ENCODE assay signal across 22 cellular contexts in the genomic region with DNA sequence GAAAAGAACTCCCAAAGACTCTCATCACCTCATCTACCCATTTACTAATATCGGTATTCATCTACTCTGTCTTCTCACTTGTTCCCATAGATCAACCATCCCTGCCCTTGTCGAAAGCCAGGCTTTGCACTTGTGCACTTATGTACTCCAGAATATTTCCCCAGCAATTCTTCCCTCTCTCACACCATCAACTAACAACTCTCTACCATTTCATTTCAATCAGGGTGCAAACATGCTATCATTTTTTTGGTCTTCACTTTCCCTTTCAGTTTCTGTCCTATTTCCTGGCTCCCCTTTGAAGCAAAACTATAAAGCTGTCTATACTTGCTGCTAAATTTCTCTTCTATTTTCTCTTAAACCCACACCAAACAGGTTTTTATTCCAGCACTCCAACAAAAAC. TPM values are rescaled to one million over a fixed set of nuclear protein-coding genes. Genes with fewer than 3 reads are reported as not detected.
"Had no signal": no experiment of that assay in that cellular context is flagged by ENCODE, and none has a peak within 500 bp of the region (broad histone marks: within the 10 kb centered on the region; RNA-seq: fewer than 3 reads in every experiment).

No MANE protein-coding gene starts in this region.

- H3K27ac ChIP-seq: stomach had no signal

- H3K9me3 Mint-ChIP-seq: activated T-helper 17 cell treated with anti-CD3 and anti-CD28 coated beads, Interleukin-2, amount 50 U/mL, for 72 hours; brain; nephron progenitor cell; type B pancreatic cell had no signal

- H3K27me3 ChIP-seq: stomach had no signal

- H3K9me3 ChIP-seq: stomach had no signal

- H3K27ac Mint-ChIP-seq: activated T-helper 17 cell treated with anti-CD3 and anti-CD28 coated beads, Interleukin-2, amount 50 U/mL, for 72 hours; brain; nephron progenitor cell; type B pancreatic cell had no signal

- H3K4me1 Mint-ChIP-seq: brain had no signal

- H3K36me3 Mint-ChIP-seq: brain, type B pancreatic cell had no signal

- FAIRE-seq: colon, endometrium, kidney had no signal

- H3K4me3 Mint-ChIP-seq: activated T-helper 17 cell treated with anti-CD3 and anti-CD28 coated beads, Interleukin-2, amount 50 U/mL, for 72 hours; brain; nephron progenitor cell; type B pancreatic cell had no signal

- H3K4me2 ChIP-seq: smooth muscle cell had no signal

- DNase-seq: activated naive CD4-positive, alpha-beta T cell treated with Interleukin-2 at 50 U/mL for 16 hours; activated T-cell treated with anti-CD3 and anti-CD28 coated beads, Interleukin-2, amount 50 U/mL, for 1 hour; anterior cingulate cortex; erythroblast; foreskin melanocyte; glutamatergic neuron; hypothalamus; kidney; nephron progenitor cell; nucleus accumbens; stimulated activated CD4-positive, alpha-beta T cell treated with anti-CD3 and anti-CD28 coated beads, Interleukin-4, amount 100 ng/mL, for 1 hour; stomach had no signal

- H3K4me3 ChIP-seq: lung, smooth muscle cell, stomach had no signal

- H3K27me3 Mint-ChIP-seq: activated T-helper 17 cell treated with anti-CD3 and anti-CD28 coated beads, Interleukin-2, amount 50 U/mL, for 72 hours; brain; type B pancreatic cell had no signal

- H3K36me3 ChIP-seq: stomach had no signal

- ATAC-seq: activated T-helper 17 cell treated with anti-CD3 and anti-CD28 coated beads, Interleukin-2, amount 50 U/mL, for 72 hours; left lobe of liver; sciatic nerve had no signal

RNA-seq across cellular contexts. Expression of a gene that starts 6.7 kb away (rescaled TPM):
- total RNA-seq: kidney, left lobe of liver, lung, sciatic nerve, smooth muscle cell, stomach, temporal lobe had no signal
- polyA plus RNA-seq: lung, smooth muscle cell had no signal
